Comparison of ENCODE assay signal across 8 cellular contexts in the genomic region with DNA sequence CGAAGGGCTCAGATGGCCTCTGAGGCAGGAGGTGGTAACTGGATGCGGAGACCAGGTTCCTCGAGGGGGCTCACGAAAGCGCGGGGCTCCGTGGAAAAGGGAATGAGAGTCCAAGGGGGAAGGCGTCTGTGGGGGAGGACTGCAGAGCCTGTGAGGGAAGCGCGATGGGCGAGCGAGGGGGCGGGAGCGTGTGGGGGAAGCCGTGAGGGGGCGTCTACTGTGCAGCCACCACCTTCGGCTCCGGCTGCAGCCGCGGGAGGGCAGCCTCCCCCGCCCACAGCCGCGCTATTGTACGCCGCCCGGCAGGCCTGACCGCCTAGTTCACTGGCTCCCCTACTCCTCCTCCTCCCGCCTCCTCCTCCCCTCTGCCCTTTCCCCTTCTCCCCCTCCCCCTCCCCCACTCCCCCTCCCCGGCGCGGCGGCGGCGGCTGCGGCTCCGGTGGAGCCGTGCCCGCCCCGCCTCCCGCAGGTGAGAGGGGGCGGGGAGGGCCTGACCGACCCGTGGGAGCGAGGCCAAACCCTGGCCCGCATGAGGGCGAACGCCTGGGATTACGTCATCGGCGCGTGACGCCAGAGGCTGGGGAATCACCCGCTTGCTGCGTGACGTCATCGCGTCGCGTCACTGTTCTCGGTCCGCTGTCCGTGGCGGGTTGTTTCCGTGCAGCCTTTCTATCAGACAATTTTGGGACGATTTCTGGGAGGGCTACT. TPM values are rescaled to one million over a fixed set of nuclear protein-coding genes. Genes with fewer than 3 reads are reported as not detected.
A peak's percentile ranks its signal among the peaks of the same experiment; 100 is the strongest.
DNase-seq lines count a peak whose midpoint lies in the region; ATAC-seq, FAIRE-seq and TF ChIP-seq lines count a peak whose summit lies in the region.

PAK1 (minus strand) TSS at position 294 of the 708 bp plus-strand sequence. CDS start 81,574 bp downstream, outside the sequence.

- no peaks in the 10 kb centered on the region for H3K9me3 Mint-ChIP-seq in activated naive CD8-positive, alpha-beta T cell treated with anti-CD3 and anti-CD28 coated beads, Interleukin-2, amount 10 ng/mL, durations not matched to agents 7 days and 5 days

- peak within 1 kb of the TSS; percentile 68 for H3K4me3 ChIP-seq in HEK293 (ENCODE audit: low read depth, low read length)
- H3K4me3 ChIP-seq in pancreas, result peak within 1 kb of the TSS; percentile 69 to 88 (median 78)
- peak within 1 kb of the TSS; percentile 81 for H3K4me3 ChIP-seq in thymus (ENCODE audit: low read length)

- POLR2A ChIA-PET in HEK293 (lab: Yijun Ruan, JAX), result interaction anchor here (0.6 to 1.1 kb wide), 3 partner anchors 74 to 558 kb away, joined by 3 to 5 read pairs (median 4); partner anchors contain the start of gene INTS4
- POLR2A ChIA-PET in activated naive CD8-positive, alpha-beta T cell treated with anti-CD3 and anti-CD28 coated beads, Interleukin-2, amount 10 ng/mL, durations not matched to agents 7 days and 5 days (lab: Charles Lee), result interaction anchor here (0.6 to 1.1 kb wide), 2 partner anchors 26 to 62 kb away, joined by 3 to 8 read pairs; no protein-coding TSS in a partner anchor

- no peaks in the 10 kb centered on the region for H3K36me3 ChIP-seq in HEK293 (ENCODE audit: control insufficient read depth in 2 of 2, insufficient read depth in 1 of 2, low read length in 2 of 2)
- H3K36me3 ChIP-seq in pancreas, result no peaks in the 10 kb centered on the region
- no peaks in the 10 kb centered on the region for H3K36me3 ChIP-seq in thymus (ENCODE audit: control insufficient read depth, insufficient read depth)

- no peaks in the 10 kb centered on the region for H3K27me3 ChIP-seq in pancreas
- no peaks in the 10 kb centered on the region for H3K27me3 ChIP-seq in thymus (ENCODE audit: control insufficient read depth, insufficient read depth)

- peaks cover 7% of the 10 kb centered on the region for H3K36me3 Mint-ChIP-seq in activated naive CD8-positive, alpha-beta T cell treated with anti-CD3 and anti-CD28 coated beads, Interleukin-2, amount 10 ng/mL, durations not matched to agents 7 days and 5 days

- DNase-seq in GM03348 (ENCODE audit: low spot score), result peak; percentile 68
- DNase-seq in MV-4-11 (lab: John Stamatoyannopoulos, UW), result peak; percentile 68
- peak; percentile 82 for DNase-seq in SKM-1 treated with dmso at 0.1 percent for 144 hours (lab: John Stamatoyannopoulos, UW; ENCODE audit: unreplicated experiment)
- peak; percentile 90 for DNase-seq in activated naive CD8-positive, alpha-beta T cell treated with anti-CD3 and anti-CD28 coated beads, Interleukin-2, amount 10 ng/mL, durations not matched to agents 7 days and 5 days
- peak; percentile 88 for DNase-seq in Right ventricle myocardium superior
- DNase-seq in pancreas, result peak; percentile 93 to 99 (median 95)

- H3K27ac ChIP-seq in HEK293 (ENCODE audit: extremely low read depth, low read depth, low read length), result peak within 1 kb of the TSS; percentile 14; the same call in 1 of the 2 replicates
- H3K27ac ChIP-seq in pancreas, result peak within 1 kb of the TSS; percentile 68 to 91 (median 81)
- peak within 1 kb of the TSS; percentile 84 for H3K27ac ChIP-seq in thymus (ENCODE audit: low read depth)

- CTCF ChIA-PET in HEK293 (lab: Yijun Ruan, JAX), result interaction anchor here (0.8 to 2.3 kb wide), 4 partner anchors 71 to 278 kb away, joined by 3 to 17 read pairs (median 3); no protein-coding TSS in a partner anchor

- H3K4me3 Mint-ChIP-seq in activated naive CD8-positive, alpha-beta T cell treated with anti-CD3 and anti-CD28 coated beads, Interleukin-2, amount 10 ng/mL, durations not matched to agents 7 days and 5 days, result peak within 1 kb of the TSS; percentile 91

- peaks cover 2% of the 10 kb centered on the region for H3K4me1 ChIP-seq in HEK293 (ENCODE audit: control insufficient read depth, insufficient read depth, low read length)
- H3K4me1 ChIP-seq in pancreas, result peaks cover 12 to 32% (median 27%) of the 10 kb centered on the region in 3 donors
- peaks cover 14% of the 10 kb centered on the region for H3K4me1 ChIP-seq in thymus (ENCODE audit: control insufficient read depth, insufficient read depth, low read length)

- FAIRE-seq in pancreas (lab: Jason Lieb, UNC), result no peak

- no peaks in the 10 kb centered on the region for H3K9me3 ChIP-seq in HEK293 (ENCODE audit: control insufficient read depth, insufficient read depth, low read depth, low read length)
- no peaks in the 10 kb centered on the region for H3K9me3 ChIP-seq in pancreas
- no peaks in the 10 kb centered on the region for H3K9me3 ChIP-seq in thymus (ENCODE audit: control insufficient read depth)

- ATAC-seq in activated naive CD8-positive, alpha-beta T cell treated with anti-CD3 and anti-CD28 coated beads, Interleukin-2, amount 10 ng/mL, durations not matched to agents 7 days and 5 days (ENCODE audit: low read depth), result peak; percentile 79
- peak; percentile 90 for ATAC-seq in Right ventricle myocardium superior (ENCODE audit: poor library complexity)
- ATAC-seq in pancreas, result peak; percentile 81 to 88 (median 85)

- H3K4me1 Mint-ChIP-seq in activated naive CD8-positive, alpha-beta T cell treated with anti-CD3 and anti-CD28 coated beads, Interleukin-2, amount 10 ng/mL, durations not matched to agents 7 days and 5 days, result peaks cover 29% of the 10 kb centered on the region

- WGBS in pancreas, 2 donors, result 0% methylated on average over 40 to 65 of the region's 65 CpGs
- WGBS in thymus, result under 1% methylated on average over 63 of the region's 65 CpGs

- peak within 1 kb of the TSS; percentile 89 for H3K27ac Mint-ChIP-seq in activated naive CD8-positive, alpha-beta T cell treated with anti-CD3 and anti-CD28 coated beads, Interleukin-2, amount 10 ng/mL, durations not matched to agents 7 days and 5 days

- intact Hi-C loops in Right ventricle myocardium superior (cut with DNase I) (no loop called here), pancreas (cut with DNase I) (no loop called here)

- H3K27me3 Mint-ChIP-seq in activated naive CD8-positive, alpha-beta T cell treated with anti-CD3 and anti-CD28 coated beads, Interleukin-2, amount 10 ng/mL, durations not matched to agents 7 days and 5 days, result peaks cover 11% of the 10 kb centered on the region

- TF ChIP-seq CTCF in HEK293 (tag by site-specific recombination; IDR thresholded peaks at IDR 0.05) (peak; percentile 75), pancreas (IDR thresholded peaks at IDR 0.05) (no peak)

TF ChIP-seq in HEK293, 187 proteins besides CTCF, POLR2A, EP300 and RAD21 (continues in another document):
- TF ChIP-seq GLIS2 (tag by site-specific recombination; IDR thresholded peaks at IDR 0.05) (peak; percentile 82), PATZ1 (tag by site-specific recombination; IDR thresholded peaks at IDR 0.05) (peak; percentile 31; the same call in 1 of the 2 replicates), ZSCAN23 (tag by site-specific recombination; IDR thresholded peaks at IDR 0.05) (peak; percentile 38; the same call in 1 of the 2 replicates), ZNF324 (tag by site-specific recombination; IDR thresholded peaks at IDR 0.05) (peak; percentile 87), ZNF501 (tag by site-specific recombination; IDR thresholded peaks at IDR 0.05) (0 out of 2 replicates have a peak, but pooled peaks have one; percentile 59), ZFP69B (tag by site-specific recombination; IDR thresholded peaks at IDR 0.05) (0 out of 2 replicates have a peak, but pooled peaks have one; percentile 60), ZSCAN30 (tag by site-specific recombination; IDR thresholded peaks at IDR 0.05) (0 out of 2 replicates have a peak, but pooled peaks have one; percentile 48)
- TF ChIP-seq, protein P1, sequence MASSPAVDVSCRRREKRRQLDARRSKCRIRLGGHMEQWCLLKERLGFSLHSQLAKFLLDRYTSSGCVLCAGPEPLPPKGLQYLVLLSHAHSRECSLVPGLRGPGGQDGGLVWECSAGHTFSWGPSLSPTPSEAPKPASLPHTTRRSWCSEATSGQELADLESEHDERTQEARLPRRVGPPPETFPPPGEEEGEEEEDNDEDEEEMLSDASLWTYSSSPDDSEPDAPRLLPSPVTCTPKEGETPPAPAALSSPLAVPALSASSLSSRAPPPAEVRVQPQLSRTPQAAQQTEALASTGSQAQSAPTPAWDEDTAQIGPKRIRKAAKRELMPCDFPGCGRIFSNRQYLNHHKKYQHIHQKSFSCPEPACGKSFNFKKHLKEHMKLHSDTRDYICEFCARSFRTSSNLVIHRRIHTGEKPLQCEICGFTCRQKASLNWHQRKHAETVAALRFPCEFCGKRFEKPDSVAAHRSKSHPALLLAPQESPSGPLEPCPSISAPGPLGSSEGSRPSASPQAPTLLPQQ (tag by site-specific recombination; IDR thresholded peaks at IDR 0.05), result peak; percentile 78
- TF ChIP-seq, protein P2, sequence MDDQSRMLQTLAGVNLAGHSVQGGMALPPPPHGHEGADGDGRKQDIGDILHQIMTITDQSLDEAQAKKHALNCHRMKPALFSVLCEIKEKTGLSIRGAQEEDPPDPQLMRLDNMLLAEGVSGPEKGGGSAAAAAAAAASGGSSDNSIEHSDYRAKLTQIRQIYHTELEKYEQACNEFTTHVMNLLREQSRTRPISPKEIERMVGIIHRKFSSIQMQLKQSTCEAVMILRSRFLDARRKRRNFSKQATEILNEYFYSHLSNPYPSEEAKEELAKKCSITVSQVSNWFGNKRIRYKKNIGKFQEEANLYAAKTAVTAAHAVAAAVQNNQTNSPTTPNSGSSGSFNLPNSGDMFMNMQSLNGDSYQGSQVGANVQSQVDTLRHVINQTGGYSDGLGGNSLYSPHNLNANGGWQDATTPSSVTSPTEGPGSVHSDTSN (CRISPR knock-in tag; IDR thresholded peaks at IDR 0.05), result no peak

RNA-seq across cellular contexts. Expression of gene PAK1, which starts in this region (rescaled TPM):
- 10 to 100 TPM; 77.2 to 83.6 TPM for total RNA-seq in activated naive CD8-positive, alpha-beta T cell treated with anti-CD3 and anti-CD28 coated beads, Interleukin-2, amount 10 ng/mL, durations not matched to agents 7 days and 5 days
- total RNA-seq in Right ventricle myocardium superior (6.1 TPM), pancreas (10 to 100 TPM; 18.0 to 40.0 (median 22.3) TPM)
- polyA plus RNA-seq in pancreas (10 to 100 TPM in 1 of 2 donors, 1 to 10 TPM in 1; 9.0 to 15.1 TPM), thymus (27.7 TPM)

Comparison
In these comparisons a context has a peak if more than half of its experiments do, and no peak if none do; other contexts are left out.
1. Peak in every context shown above with its lines: DNase-seq, ATAC-seq, H3K4me3 ChIP-seq and H3K27ac ChIP-seq.
2. H3K27ac ChIP-seq: peak in every context shown above with its lines; median percentile 84 in thymus; 81 in pancreas; 14 in HEK293.